8 cellular contexts compared by ENCODE assay signal in the genomic region with DNA sequence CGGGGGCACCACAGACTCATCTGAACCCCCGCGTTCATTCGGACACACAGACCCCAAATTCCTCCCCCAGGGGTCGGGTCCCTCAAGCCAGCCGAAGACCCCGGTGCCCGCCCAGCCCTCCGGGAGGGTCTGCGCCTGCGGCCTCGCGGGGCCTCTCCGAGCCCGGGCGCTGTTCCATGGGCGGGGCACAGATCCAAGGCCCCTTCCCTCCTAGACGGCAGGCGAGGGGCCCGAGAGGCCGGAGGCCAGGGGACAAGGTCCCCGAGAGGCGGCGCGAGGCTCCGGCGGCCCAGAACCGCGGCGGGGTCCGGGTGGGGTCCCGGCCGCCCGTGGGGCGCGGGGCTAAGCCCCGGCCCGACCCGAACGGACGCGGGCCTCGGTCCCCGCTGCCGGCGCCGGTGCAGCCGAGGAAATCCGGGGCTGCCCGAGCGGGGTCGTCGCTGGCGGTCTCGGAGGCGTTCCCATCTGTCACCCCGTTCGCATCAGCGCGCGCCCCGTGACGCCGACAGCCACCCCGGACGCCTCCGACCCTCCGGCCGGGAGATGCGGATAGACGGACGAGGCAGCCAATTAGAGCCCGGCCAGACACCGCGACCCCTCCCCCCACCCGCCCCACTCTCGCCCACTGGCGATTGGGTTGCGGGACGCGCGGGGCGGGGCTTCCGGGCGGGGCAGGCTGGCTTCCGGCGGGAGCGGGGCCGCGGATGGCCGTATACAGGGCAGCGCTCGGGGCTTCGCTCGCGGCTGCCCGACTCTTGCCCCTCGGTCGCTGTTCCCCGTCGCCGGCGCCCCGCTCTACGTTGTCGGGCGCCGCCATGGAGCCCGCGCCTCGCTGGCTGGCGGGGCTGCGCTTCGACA. TPM values are rescaled to one million over a fixed set of nuclear protein-coding genes. Genes with fewer than 3 reads are reported as not detected.
DNase-seq lines count a peak whose midpoint lies in the region; ATAC-seq and TF ChIP-seq lines count a peak whose summit lies in the region.

A gene with protein sequence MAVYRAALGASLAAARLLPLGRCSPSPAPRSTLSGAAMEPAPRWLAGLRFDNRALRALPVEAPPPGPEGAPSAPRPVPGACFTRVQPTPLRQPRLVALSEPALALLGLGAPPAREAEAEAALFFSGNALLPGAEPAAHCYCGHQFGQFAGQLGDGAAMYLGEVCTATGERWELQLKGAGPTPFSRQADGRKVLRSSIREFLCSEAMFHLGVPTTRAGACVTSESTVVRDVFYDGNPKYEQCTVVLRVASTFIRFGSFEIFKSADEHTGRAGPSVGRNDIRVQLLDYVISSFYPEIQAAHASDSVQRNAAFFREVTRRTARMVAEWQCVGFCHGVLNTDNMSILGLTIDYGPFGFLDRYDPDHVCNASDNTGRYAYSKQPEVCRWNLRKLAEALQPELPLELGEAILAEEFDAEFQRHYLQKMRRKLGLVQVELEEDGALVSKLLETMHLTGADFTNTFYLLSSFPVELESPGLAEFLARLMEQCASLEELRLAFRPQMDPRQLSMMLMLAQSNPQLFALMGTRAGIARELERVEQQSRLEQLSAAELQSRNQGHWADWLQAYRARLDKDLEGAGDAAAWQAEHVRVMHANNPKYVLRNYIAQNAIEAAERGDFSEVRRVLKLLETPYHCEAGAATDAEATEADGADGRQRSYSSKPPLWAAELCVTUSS (plus strand): TSS at position 679 of the 858 bp plus-strand sequence. CDS start 26 bp downstream, at position 705.

- H3K4me1 ChIP-seq in adrenal gland (replicated peaks in 1 of 2): peaks cover 22 to 23% of the 10 kb centered on the region in 2 donors
- H3K4me1 ChIP-seq in heart right ventricle: peaks cover 4 to 41% (median 27%) of the 10 kb centered on the region in 9 donors
- H3K4me1 ChIP-seq in upper lobe of left lung: peaks cover 15 to 48% (median 23%) of the 10 kb centered on the region in 4 donors

- DNase-seq in GM04504 (ENCODE audit: low read depth) (peak; percentile 70), HFF-Myc (ENCODE audit: extremely low read depth, low read depth) (peak; percentile 45), NCI-H1105 treated with DMSO at 0.1 percent for 48 hours (lab: John Stamatoyannopoulos, UW) (peak; percentile 79), adrenal gland (peak; percentile 86 to 95 (median 91)), heart right ventricle (peak; percentile 94 to 95), progenitor cell of endocrine pancreas (ENCODE audit: low spot score, unreplicated experiment) (peak; percentile 86), upper lobe of left lung (peak; percentile 91 to 99)

- peak within 1 kb of the TSS; percentile 65 for H3K4me3 ChIP-seq in HFF-Myc (replicated peaks; ENCODE audit: low read depth, low read length)
- peak within 1 kb of the TSS in 3 of 4 donors; percentile 15 to 71 (median 59) for H3K4me3 ChIP-seq in adrenal gland
- peak within 1 kb of the TSS; percentile 63 to 98 (median 76) for H3K4me3 ChIP-seq in heart right ventricle
- H3K4me3 ChIP-seq in upper lobe of left lung: peak within 1 kb of the TSS; percentile 66 to 90 (median 84)

- peak within 1 kb of the TSS; percentile 31 for H3K27ac Mint-ChIP-seq in progenitor cell of endocrine pancreas

- H3K27me3 Mint-ChIP-seq in progenitor cell of endocrine pancreas: no peaks in the 10 kb centered on the region

- intact Hi-C loops in T-helper 1 cell treated with Interleukin-12 subunit alpha and Interleukin-12 subunit beta and Interleukin-4 antibody, amounts not matched to agents 30 ng/mL and 1 ng/mL, for 36 hours (cut with micrococcal nuclease): loop anchor here (1.0 to 5.0 kb wide), 8 partner anchors 10 to 433 kb away; a partner anchor contains a TSS
- intact Hi-C loops in adrenal gland (cut with DNase I): no loop called here
- intact Hi-C loops in heart right ventricle (cut with DNase I): loop anchor here in 2 of 10 donors (10.0 kb wide), 1 partner anchor 266 kb away; no protein-coding TSS in a partner anchor

- no peaks in the 10 kb centered on the region for H3K9me3 ChIP-seq in adrenal gland (replicated peaks in 1 of 3)
- no peaks in the 10 kb centered on the region for H3K9me3 ChIP-seq in heart right ventricle
- H3K9me3 ChIP-seq in upper lobe of left lung: no peaks in the 10 kb centered on the region

- TF ChIP-seq CTCF in HFF-Myc (IDR thresholded peaks at IDR 0.05; ENCODE audit: low read depth, low read length, missing control alignments): no peak
- TF ChIP-seq CTCF in adrenal gland (IDR thresholded peaks at IDR 0.05): no peak
- TF ChIP-seq CTCF in heart right ventricle (IDR thresholded peaks at IDR 0.05): peak in 1 of 9 donors; percentile 3
- TF ChIP-seq CTCF in progenitor cell of endocrine pancreas (IDR thresholded peaks at IDR 0.05; ENCODE audit: unreplicated experiment): no peak
- no peak for TF ChIP-seq CTCF in upper lobe of left lung (IDR thresholded peaks at IDR 0.05)

- no peak for TF ChIP-seq EP300 in upper lobe of left lung (IDR thresholded peaks at IDR 0.05)

- ATAC-seq in heart right ventricle (peak; percentile 81 to 96 (median 93)), upper lobe of left lung (ENCODE audit: low FRiP score in 2 of 2) (peak; percentile 90 to 96)

- H3K4me1 Mint-ChIP-seq in progenitor cell of endocrine pancreas (ENCODE audit: low read depth): peaks cover 8% of the 10 kb centered on the region

- H3K36me3 ChIP-seq in adrenal gland (replicated peaks in 1 of 2) (peaks cover 0 to 5% of the 10 kb centered on the region in 2 donors), heart right ventricle (peaks cover 0 to 57% (median 9%) of the 10 kb centered on the region in 9 donors), upper lobe of left lung (peaks cover 0 to 42% (median 23%) of the 10 kb centered on the region in 4 donors)

- no peaks in the 10 kb centered on the region for H3K9me3 Mint-ChIP-seq in progenitor cell of endocrine pancreas (ENCODE audit: low read depth)

- TF ChIP-seq POLR2A in adrenal gland (IDR thresholded peaks at IDR 0.05) (peak; percentile 68 to 76), upper lobe of left lung (IDR thresholded peaks at IDR 0.05) (peak in 3 of 4 donors; percentile 44 to 93 (median 63))

- peak within 1 kb of the TSS; percentile 78 for H3K4me3 Mint-ChIP-seq in progenitor cell of endocrine pancreas (ENCODE audit: low read depth)

- H3K27ac ChIP-seq in adrenal gland (peak within 1 kb of the TSS in 4 of 5 donors; percentile 47 to 95 (median 62)), heart right ventricle (peak within 1 kb of the TSS; percentile 68 to 91 (median 86)), upper lobe of left lung (peak within 1 kb of the TSS; percentile 80 to 89 (median 85))

- H3K36me3 Mint-ChIP-seq in progenitor cell of endocrine pancreas (ENCODE audit: insufficient read depth): peaks cover 13% of the 10 kb centered on the region

- H3K27me3 ChIP-seq in adrenal gland: no peaks in the 10 kb centered on the region
- no peaks in the 10 kb centered on the region for H3K27me3 ChIP-seq in heart right ventricle
- no peaks in the 10 kb centered on the region for H3K27me3 ChIP-seq in upper lobe of left lung

- WGBS in adrenal gland, 4 donors: 0% methylated on average over 37 to 112 of the region's 114 CpGs; no CpG with 5 or more reads in 1 of the 4 donors
- WGBS in heart right ventricle, 2 donors: 1% methylated on average over 68 to 113 of the region's 114 CpGs
- whole genome bisulfite sequencing in upper lobe of left lung, 2 donors: 0 to 3% methylated on average over 14 to 48 of the region's 114 CpGs

RNA-seq across cellular contexts. Expression of the gene that starts here (rescaled TPM):
- 24.2 and 25.2 TPM in 2 replicates for total RNA-seq in T-helper 1 cell treated with Interleukin-12 subunit alpha and Interleukin-12 subunit beta and Interleukin-4 antibody, amounts not matched to agents 30 ng/mL and 1 ng/mL, for 36 hours
- total RNA-seq in adrenal gland (10 to 100 TPM; 28.2 to 52.0 (median 33.9) TPM), heart right ventricle (10 to 100 TPM in 9 of 10 donors, 1 to 10 TPM in 1; 9.6 to 24.6 (median 11.9) TPM), progenitor cell of endocrine pancreas (24.3 and 24.7 TPM in 2 replicates), upper lobe of left lung (100 to 1,000 TPM in 1 of 6 donors, 10 to 100 TPM in 5; 23.1 to 102 (median 28.9) TPM)
- polyA plus RNA-seq in adrenal gland (10 to 100 TPM in 2 of 3 donors, 1 to 10 TPM in 1; 1.9 to 89.0 (median 73.5) TPM), heart right ventricle (10 to 100 TPM; 22.6 to 29.8 TPM)

Comparison
In these comparisons a context has a peak if more than half of its experiments do, and no peak if none do; other contexts are left out.
1. Peak in every context shown above with its lines: DNase-seq, ATAC-seq, H3K4me3 ChIP-seq and H3K27ac ChIP-seq.
2. DNase-seq: peak in every context shown above with its lines; median percentile 95 in upper lobe of left lung; 94 in heart right ventricle; 91 in adrenal gland; 86 in progenitor cell of endocrine pancreas; 79 in NCI-H1105 treated with DMSO at 0.1 percent for 48 hours; 70 in GM04504; 45 in HFF-Myc.